10 cellular contexts compared by ENCODE assay signal in the genomic region with DNA sequence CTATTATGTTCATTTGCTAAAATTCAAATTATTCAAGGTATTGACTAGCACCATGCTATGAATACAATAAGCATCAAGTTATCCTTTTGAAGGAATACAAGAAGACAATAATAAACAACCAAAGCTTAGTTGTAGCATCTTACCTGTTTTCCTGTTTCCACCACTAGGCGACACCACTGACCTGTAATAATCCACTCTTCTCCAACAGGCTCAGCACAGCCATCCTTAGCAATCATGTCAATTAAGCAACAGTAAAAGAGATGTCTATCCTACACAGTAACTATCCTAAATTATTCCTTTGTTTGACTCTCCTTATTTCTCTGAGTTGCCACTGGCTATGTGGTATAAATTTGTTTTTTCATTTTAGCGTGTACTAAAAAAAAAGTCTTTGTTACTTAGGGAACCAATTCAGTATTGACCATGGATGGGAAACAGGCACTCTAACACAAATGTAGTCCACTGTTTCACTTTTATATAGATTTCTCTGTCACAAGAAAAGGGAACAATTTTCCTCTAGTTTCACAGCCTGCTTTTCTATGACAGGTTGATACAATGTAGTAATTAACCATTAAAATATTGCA. TPM values are rescaled to one million over a fixed set of nuclear protein-coding genes. Genes with fewer than 3 reads are reported as not detected.
DNase-seq lines count a peak whose midpoint lies in the region; ATAC-seq, FAIRE-seq and TF ChIP-seq lines count a peak whose summit lies in the region.
"Had no signal": no experiment of that assay in that cellular context is flagged by ENCODE, and none has a peak within 500 bp of the region (broad histone marks: within the 10 kb centered on the region; RNA-seq: fewer than 3 reads in every experiment).

No MANE protein-coding gene starts in this region.

- H4K20me1 ChIP-seq in KMS-11 (ENCODE audit: insufficient read depth) (no peaks in the 10 kb centered on the region), endothelial cell of umbilical vein (replicated peaks; ENCODE audit: control insufficient read depth, extremely low read depth, insufficient read depth, low read length) (no peaks in the 10 kb centered on the region)
- H4K20me1 ChIP-seq: BLaER1 had no signal

- H3K4me3 ChIP-seq in KMS-11 (IDR thresholded peaks at IDR 0.05; ENCODE audit: insufficient read depth, low read depth, low read length) (no peak overlapping the region), endothelial cell of umbilical vein (replicated peaks in 1 of 3; ENCODE audit: insufficient read depth in 1 of 3, low read depth in 1 of 3, low read length in 3 of 3) (no peak overlapping the region)
- H3K4me3 ChIP-seq: BLaER1 had no signal

- H2AFZ ChIP-seq in KMS-11 (ENCODE audit: low read depth) (no peak overlapping the region), endothelial cell of umbilical vein (ENCODE audit: low read depth, low read length) (no peak overlapping the region)

- TF ChIP-seq CTCF in KMS-11 (conservative IDR thresholded peaks at IDR 0.05; ENCODE audit: low read depth, low read length) (peak; percentile 90), endothelial cell of umbilical vein (IDR thresholded peaks at IDR 0.05; ENCODE audit: extremely low read depth in 1 of 2, insufficient read depth in 1 of 2, low read depth in 1 of 2, low read length in 2 of 2) (peak; percentile 61 to 64)

- CTCF ChIA-PET in endothelial cell of umbilical vein (lab: Charles Lee) = interaction anchor here (0.6 to 6.4 kb wide), 40 partner anchors 9 to 1488 kb away, joined by 3 to 210 read pairs (median 4); no protein-coding TSS in a partner anchor

- H3K9me3 ChIP-seq in endothelial cell of umbilical vein (replicated peaks; ENCODE audit: control insufficient read depth, insufficient read depth, low read length) = no peaks in the 10 kb centered on the region
- H3K9me3 ChIP-seq: BLaER1 had no signal

- intact Hi-C loops in endothelial cell of umbilical vein (cut with micrococcal nuclease) = loop anchor here (1.0 kb wide), 3 partner anchors 177 to 340 kb away; no protein-coding TSS in a partner anchor

- H3K9me1 ChIP-seq in endothelial cell of umbilical vein (replicated peaks; ENCODE audit: control insufficient read depth, extremely low read depth, insufficient read depth, low read length) = no peaks in the 10 kb centered on the region

- BruUV-seq in endothelial cell of umbilical vein (replicated peaks; lab: Mats Ljungman, UMichigan) = no TSS peak

- H3K79me2 ChIP-seq in KMS-11 (ENCODE audit: insufficient read depth, low read depth) = no peaks in the 10 kb centered on the region
- no peaks in the 10 kb centered on the region for H3K79me2 ChIP-seq in endothelial cell of umbilical vein (ENCODE audit: control insufficient read depth, insufficient read depth, low read length)

- H3K4me2 ChIP-seq in KMS-11 = no peak overlapping the region
- no peak overlapping the region for H3K4me2 ChIP-seq in endothelial cell of umbilical vein (ENCODE audit: insufficient read depth, low read length)
- H3K4me2 ChIP-seq: BLaER1 had no signal

- H3K27me3 ChIP-seq in KMS-11 (ENCODE audit: insufficient read depth, low read depth) (no peaks in the 10 kb centered on the region), endothelial cell of umbilical vein (ENCODE audit: control insufficient read depth in 2 of 2, insufficient read depth in 2 of 2, low read length in 2 of 2) (peaks cover 9 to 18% of the 10 kb centered on the region in 2 experiments)
- H3K27me3 ChIP-seq: BLaER1 had no signal

- POLR2A ChIA-PET in endothelial cell of umbilical vein (lab: Charles Lee) = interaction anchor here (0.6 kb wide), 1 partner anchor 198 kb away, joined by 3 read pairs; no protein-coding TSS in a partner anchor

- DNase-seq in DMS79 treated with DMSO at 0.1 percent for 48 hours (lab: John Stamatoyannopoulos, UW) = peak; percentile 38
- no peak for DNase-seq in DMS79 (lab: John Stamatoyannopoulos, UW)
- peak; percentile 46 for DNase-seq in RPMI7951 (ENCODE audit: low read depth)
- DNase-seq in endothelial cell of umbilical vein (ENCODE audit: low read depth, low spot score) = peak; percentile 67
- peak; percentile 75 for DNase-seq in midbrain (lab: John Stamatoyannopoulos, UW)
- DNase-seq: activated naive CD8-positive, alpha-beta T cell treated with anti-CD3 and anti-CD28 coated beads, Interleukin-2, amount 10 ng/mL, durations not matched to agents 7 days and 5 days had no signal

- H3K9ac ChIP-seq in KMS-11 = no peak overlapping the region
- H3K9ac ChIP-seq in endothelial cell of umbilical vein (replicated peaks; ENCODE audit: extremely low read depth, insufficient read depth, low read length) = no peak overlapping the region
- H3K9ac ChIP-seq: BLaER1 had no signal

- no peak for TF ChIP-seq POLR2A in endothelial cell of umbilical vein (IDR thresholded peaks at IDR 0.05; ENCODE audit: low read depth, low read length)

- peak; percentile 87 for FAIRE-seq in endothelial cell of umbilical vein (lab: Jason Lieb, UNC)

- peaks cover 3% of the 10 kb centered on the region for H3K4me1 ChIP-seq in KMS-11 (ENCODE audit: low read depth, poor library complexity, severe bottlenecking)
- no peaks in the 10 kb centered on the region for H3K4me1 ChIP-seq in endothelial cell of umbilical vein (ENCODE audit: control insufficient read depth, extremely low read depth, insufficient read depth, low read length)
- H3K4me1 ChIP-seq: BLaER1 had no signal

- ATAC-seq in GM21367 (IDR thresholded peaks at IDR 0.05; ENCODE audit: unreplicated experiment) (peak; percentile 75), GM19023 (IDR thresholded peaks at IDR 0.05; ENCODE audit: unreplicated experiment) (no peak)

- no peaks in the 10 kb centered on the region for H3K36me3 ChIP-seq in KMS-11 (ENCODE audit: insufficient read depth)
- no peaks in the 10 kb centered on the region for H3K36me3 ChIP-seq in endothelial cell of umbilical vein (ENCODE audit: control insufficient read depth in 2 of 2, extremely low read depth in 1 of 2, insufficient read depth in 2 of 2, low read length in 2 of 2)
- H3K36me3 ChIP-seq: BLaER1 had no signal

- H3K27ac ChIP-seq in KMS-11 (no peak overlapping the region), endothelial cell of umbilical vein (ENCODE audit: insufficient read depth, low read depth, low read length) (no peak overlapping the region)
- H3K27ac ChIP-seq: BLaER1 had no signal

- dilution Hi-C loops in endothelial cell of umbilical vein (cut with MboI; ENCODE audit: extremely low pct_ligation_motif_present, low sequenced_read_pairs) = no loop called here

TF ChIP-seq in endothelial cell of umbilical vein, 7 proteins besides CTCF, POLR2A, EP300 and RAD21:
- no peak for TF ChIP-seq EZH2 (IDR thresholded peaks at IDR 0.05; ENCODE audit: borderline replicate concordance, low read depth, low read length, severe bottlenecking)
- no peak for TF ChIP-seq FOS (IDR thresholded peaks at IDR 0.05; ENCODE audit: borderline replicate concordance, insufficient read depth, low read length)
- TF ChIP-seq GATA2 (IDR thresholded peaks at IDR 0.05; ENCODE audit: insufficient read depth, insufficient read length, low read depth, low read length) = no peak
- no peak for TF ChIP-seq POLR2AphosphoS5 (IDR thresholded peaks at IDR 0.05; ENCODE audit: insufficient read depth, low read depth, low read length)
- TF ChIP-seq, protein P1, sequence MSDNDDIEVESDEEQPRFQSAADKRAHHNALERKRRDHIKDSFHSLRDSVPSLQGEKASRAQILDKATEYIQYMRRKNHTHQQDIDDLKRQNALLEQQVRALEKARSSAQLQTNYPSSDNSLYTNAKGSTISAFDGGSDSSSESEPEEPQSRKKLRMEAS (IDR thresholded peaks at IDR 0.05; ENCODE audit: insufficient read depth, insufficient read length) = no peak
- no peak for TF ChIP-seq MYC (IDR thresholded peaks at IDR 0.05; ENCODE audit: low read depth, low read length)
- no peak for TF ChIP-seq JUN (IDR thresholded peaks at IDR 0.05; ENCODE audit: borderline replicate concordance, insufficient read depth, insufficient read length, low read depth)
TF ChIP-seq in endothelial cell of umbilical vein: peak in this region for 0.

RNA-seq across cellular contexts. Expression of gene PCA3, which starts 46.2 kb away (rescaled TPM):
- not detected in 2 replicates for total RNA-seq in RPMI7951 (2014; rRNA removed; shearing (Covaris generic))
- 0.32 and 2.5 TPM in 2 replicates for total RNA-seq in endothelial cell of umbilical vein
- 0.86 and 0.88 TPM in 2 replicates for polyA plus RNA-seq in endothelial cell of umbilical vein
- 0.79 and 1.1 TPM in 2 replicates for polyA plus RNA-seq in endothelial cell of umbilical vein (2011; cell fraction: cytosol; rRNA removed)
- polyA plus RNA-seq in endothelial cell of umbilical vein (2011; cell fraction: nucleus; rRNA removed) = 3.2 and 3.5 TPM in 2 replicates
- polyA plus RNA-seq in endothelial cell of umbilical vein (2012) = 0.36 and 0.46 TPM in 2 replicates
- 3.7 and 3.9 TPM in 2 replicates for polyA minus RNA-seq in endothelial cell of umbilical vein
- not detected for polyA minus RNA-seq in endothelial cell of umbilical vein (2011; cell fraction: cytosol; rRNA and poly(A)+ RNA removed)
- 7.1 and 9.6 TPM in 2 replicates for polyA minus RNA-seq in endothelial cell of umbilical vein (2011; cell fraction: nucleus; rRNA and poly(A)+ RNA removed)
- total RNA-seq: activated naive CD8-positive, alpha-beta T cell treated with anti-CD3 and anti-CD28 coated beads, Interleukin-2, amount 10 ng/mL, durations not matched to agents 7 days and 5 days had no signal
